In the genomic region with DNA sequence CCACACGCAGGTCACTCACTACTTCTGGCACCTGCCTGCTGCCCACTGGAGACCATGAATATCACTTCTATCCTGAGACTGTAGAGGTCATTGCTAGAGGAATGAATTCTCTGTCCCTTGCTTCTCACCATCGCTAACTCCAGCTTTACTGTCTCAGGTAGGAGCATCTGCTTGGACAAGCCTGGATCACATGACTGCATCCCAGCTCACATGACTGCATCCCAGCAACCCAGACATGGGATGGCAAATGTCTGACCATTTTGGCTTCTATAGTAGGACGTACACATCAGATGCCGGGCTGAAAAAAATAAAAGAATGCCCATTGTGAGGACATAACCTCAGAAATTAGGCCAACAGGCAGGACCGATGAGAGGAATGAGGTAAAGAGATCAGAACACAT, we compare ENCODE assay signal across 1 cellular context.
TF ChIP-seq lines count a peak whose summit lies in the region.

No MANE protein-coding gene starts in this region.

TF ChIP-seq in K562, 482 proteins besides CTCF, POLR2A, EP300 and RAD21:
- TF ChIP-seq RAD51 (IDR thresholded peaks at IDR 0.05; ENCODE audit: borderline replicate concordance, low read depth) (0 out of 2 replicates have a peak, but pooled peaks have one; percentile 35), TFE3 (CRISPR knock-in tag; IDR thresholded peaks at IDR 0.05) (peak; percentile 48; the same call in 1 of the 2 replicates)
- TF ChIP-seq, protein P1, sequence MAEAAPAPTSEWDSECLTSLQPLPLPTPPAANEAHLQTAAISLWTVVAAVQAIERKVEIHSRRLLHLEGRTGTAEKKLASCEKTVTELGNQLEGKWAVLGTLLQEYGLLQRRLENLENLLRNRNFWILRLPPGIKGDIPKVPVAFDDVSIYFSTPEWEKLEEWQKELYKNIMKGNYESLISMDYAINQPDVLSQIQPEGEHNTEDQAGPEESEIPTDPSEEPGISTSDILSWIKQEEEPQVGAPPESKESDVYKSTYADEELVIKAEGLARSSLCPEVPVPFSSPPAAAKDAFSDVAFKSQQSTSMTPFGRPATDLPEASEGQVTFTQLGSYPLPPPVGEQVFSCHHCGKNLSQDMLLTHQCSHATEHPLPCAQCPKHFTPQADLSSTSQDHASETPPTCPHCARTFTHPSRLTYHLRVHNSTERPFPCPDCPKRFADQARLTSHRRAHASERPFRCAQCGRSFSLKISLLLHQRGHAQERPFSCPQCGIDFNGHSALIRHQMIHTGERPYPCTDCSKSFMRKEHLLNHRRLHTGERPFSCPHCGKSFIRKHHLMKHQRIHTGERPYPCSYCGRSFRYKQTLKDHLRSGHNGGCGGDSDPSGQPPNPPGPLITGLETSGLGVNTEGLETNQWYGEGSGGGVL (CRISPR knock-in tag; IDR thresholded peaks at IDR 0.05) = no peak
